In the genomic region with DNA sequence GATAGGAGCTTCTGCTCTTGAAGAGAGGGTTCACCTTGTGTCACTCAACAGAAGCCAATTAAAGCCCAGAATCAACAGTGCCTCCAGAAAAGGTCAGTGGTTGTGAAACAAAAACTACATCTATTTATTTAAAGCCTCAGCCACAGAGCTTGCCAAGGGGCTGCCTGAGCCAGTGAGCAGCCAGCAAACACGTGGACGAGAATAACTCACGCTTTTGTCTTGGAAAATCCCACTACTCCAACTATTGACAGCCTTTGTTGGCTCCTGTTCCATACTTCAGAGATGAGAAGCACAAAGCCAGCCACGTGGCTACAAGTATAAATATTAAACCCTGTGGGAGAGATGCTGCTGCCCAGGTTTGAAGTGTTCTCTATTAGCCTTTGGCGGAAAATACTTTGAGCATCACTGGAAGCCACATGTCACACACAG, we compare ENCODE assay signal across 14 cellular contexts. TPM values are rescaled to one million over a fixed set of nuclear protein-coding genes. Genes with fewer than 3 reads are reported as not detected.
DNase-seq lines count a peak whose midpoint lies in the region; ATAC-seq, FAIRE-seq and TF ChIP-seq lines count a peak whose summit lies in the region.
"Had no signal": no experiment of that assay in that cellular context is flagged by ENCODE, and none has a peak within 500 bp of the region (broad histone marks: within the 10 kb centered on the region; RNA-seq: fewer than 3 reads in every experiment).

No MANE protein-coding gene starts in this region.

- in situ Hi-C loops in IMR-90 (cut with MboI; ENCODE audit: low sequenced_read_pairs), result no loop called here

- no peak overlapping the region for H4K91ac ChIP-seq in IMR-90 (ENCODE audit: insufficient read depth, low read depth, low read length)
- H4K91ac ChIP-seq in H9 (ENCODE audit: insufficient read length, low read depth, low read length), result no peak overlapping the region

- H3K23me2 ChIP-seq in H9 (ENCODE audit: insufficient read length, low read depth, low read length, poor library complexity, severe bottlenecking), result no peaks in the 10 kb centered on the region

- H3K79me1 ChIP-seq in IMR-90 (ENCODE audit: low read depth in 1 of 2, low read length in 2 of 2) (no peaks in the 10 kb centered on the region), H9 (ENCODE audit: insufficient read depth, low read depth, low read length, poor library complexity, severe bottlenecking) (no peaks in the 10 kb centered on the region)

- H3K9me1 ChIP-seq in IMR-90 (ENCODE audit: insufficient read depth, low read length), result no peaks in the 10 kb centered on the region

- H3K27me3 ChIP-seq in IMR-90 (ENCODE audit: control insufficient read depth, insufficient read depth, low read length) (peaks cover 19% of the 10 kb centered on the region), pancreas (no peaks in the 10 kb centered on the region), H9 (ENCODE audit: insufficient read depth, low read length) (no peaks in the 10 kb centered on the region)

- 30% methylated on average over 2 of the region's 5 CpGs; no CpG with 5 or more reads in 1 of the 2 experiments for WGBS in IMR-90 (ENCODE audit: extremely low coverage in 2 of 2, insufficient read length in 1 of 2), 2 experiments
- WGBS in pancreas, 2 donors, result 16 to 19% methylated on average over 5 of the region's 5 CpGs
- WGBS in H9 (ENCODE audit: extremely low coverage, insufficient read length, low lambda C conversion rate), result no CpG with 5 or more reads among the region's 5 CpGs

- no peaks in the 10 kb centered on the region for H3K36me3 Mint-ChIP-seq in H9 (ENCODE audit: insufficient read depth in 1 of 3, low read depth in 3 of 3)
- H3K36me3 Mint-ChIP-seq: CD4-positive, alpha-beta memory T cell had no signal

- no peak overlapping the region for H4K5ac ChIP-seq in IMR-90 (ENCODE audit: low read depth, low read length)
- H4K5ac ChIP-seq in H9 (ENCODE audit: insufficient read length, low read depth, low read length), result no peak overlapping the region

- H3K36me3 ChIP-seq in IMR-90 (ENCODE audit: control insufficient read depth, insufficient read depth, low read length) (no peaks in the 10 kb centered on the region), pancreas (no peaks in the 10 kb centered on the region)

- H3K23ac ChIP-seq in IMR-90 (ENCODE audit: low read depth, low read length) (no peak overlapping the region), H9 (ENCODE audit: insufficient read length, low read depth, low read length) (no peak overlapping the region)

- H3K4ac ChIP-seq in IMR-90 (ENCODE audit: low read depth, low read length) (no peak overlapping the region), H9 (ENCODE audit: low read depth, low read length) (no peak overlapping the region)

- no peak overlapping the region for H3K27ac Mint-ChIP-seq in H9
- H3K27ac Mint-ChIP-seq: CD4-positive, alpha-beta memory T cell had no signal

- no peak for TF ChIP-seq CTCF in IMR-90 (conservative IDR thresholded peaks at IDR 0.05; ENCODE audit: low read depth, low read length)
- TF ChIP-seq CTCF in pancreas (IDR thresholded peaks at IDR 0.05), result no peak
- TF ChIP-seq CTCF in H9 (conservative IDR thresholded peaks at IDR 0.05), result no peak

- BruUV-seq in IMR-90 (replicated peaks; lab: Mats Ljungman, UMichigan), result no TSS peak

- H2AK5ac ChIP-seq in IMR-90 (ENCODE audit: low read depth, low read length) (no peak overlapping the region), H9 (ENCODE audit: insufficient read length, low read length) (no peak overlapping the region)

- H4K20me1 ChIP-seq in IMR-90 (ENCODE audit: insufficient read depth, low read length) (no peaks in the 10 kb centered on the region), H9 (ENCODE audit: control insufficient read depth, insufficient read depth, insufficient read length) (no peaks in the 10 kb centered on the region)

- H3K4me3 ChIP-seq in IMR-90 (ENCODE audit: insufficient read depth, low read depth, low read length) (no peak overlapping the region), pancreas (no peak overlapping the region)

- DNase-seq in IMR-90, result peak; percentile 25
- peak; percentile 91 for DNase-seq in NCI-H446 treated with DMSO at 0.1 percent for 48 hours (lab: John Stamatoyannopoulos, UW)
- peak; percentile 27 for DNase-seq in fibroblast of gingiva (ENCODE audit: low read depth)
- no peak for DNase-seq in pancreas
- DNase-seq in mucosa of gallbladder (ENCODE audit: low spot score), result no peak
- DNase-seq in NK-92 treated with Interleukin-12 subunit alpha and Interleukin-12 subunit beta, amount 100 ng/mL, for 24 hours (lab: John Stamatoyannopoulos, UW), result no peak
- DNase-seq in superior temporal gyrus (ENCODE audit: extremely low spot score), result no peak
- no peak for DNase-seq in H9
- DNase-seq: activated CD4-positive, alpha-beta T cell treated with anti-CD3 and anti-CD28 coated beads, Interleukin-2, amount 50 U/mL, for 1 hour; activated effector memory CD4-positive, alpha-beta T cell treated with anti-CD3 and anti-CD28 coated beads, Interleukin-2, amount 50 U/mL, for 16 hours; CD4-positive, alpha-beta memory T cell; foreskin keratinocyte had no signal

- CTCF ChIA-PET in IMR-90 (lab: Yijun Ruan, JAX), result no interaction called here

- intact Hi-C loops in IMR-90 (cut with micrococcal nuclease) (no loop called here), pancreas (cut with DNase I) (no loop called here)

- ATAC-seq in IMR-90 (ENCODE audit: low read depth), result peak; percentile 54
- peak; percentile 46 to 83 (median 56) for ATAC-seq in pancreas
- ATAC-seq: foreskin keratinocyte had no signal

- H2BK5ac ChIP-seq in IMR-90 (ENCODE audit: low read depth, low read length, poor library complexity, severe bottlenecking) (no peak overlapping the region), H9 (ENCODE audit: insufficient read length, low read length) (no peak overlapping the region)

- no peak for TF ChIP-seq RAD21 in IMR-90 (IDR thresholded peaks at IDR 0.05; ENCODE audit: low read length)

- H2AK9ac ChIP-seq in IMR-90 (replicated peaks; ENCODE audit: low read depth, low read length, poor library complexity), result no peak overlapping the region

- no peak overlapping the region for H2BK20ac ChIP-seq in IMR-90 (ENCODE audit: low read depth, low read length)
- H2BK20ac ChIP-seq in H9 (ENCODE audit: low read depth, low read length, poor library complexity, severe bottlenecking), result no peak overlapping the region

- peaks cover 0 to 3% of the 10 kb centered on the region in 2 experiments; a peak in 1 of 4 replicates for H3K4me1 Mint-ChIP-seq in H9
- H3K4me1 Mint-ChIP-seq: CD4-positive, alpha-beta memory T cell had no signal

- no peak overlapping the region for H3K18ac ChIP-seq in IMR-90 (ENCODE audit: low read depth, low read length)
- H3K18ac ChIP-seq in H9 (ENCODE audit: insufficient read length, low read depth, low read length), result no peak overlapping the region

- H3K56ac ChIP-seq in IMR-90 (ENCODE audit: extremely low read depth, insufficient read depth, low read length), result no peak overlapping the region
- no peak overlapping the region for H3K56ac ChIP-seq in H9 (ENCODE audit: insufficient read length, low read depth, low read length)

- no peak for TF ChIP-seq POLR2A in IMR-90 (IDR thresholded peaks at IDR 0.05; ENCODE audit: low read depth, low read length)

- H3K4me2 ChIP-seq in IMR-90 (ENCODE audit: low read depth, low read length) (no peak overlapping the region), H9 (ENCODE audit: insufficient read depth, insufficient read length, low read length) (no peak overlapping the region)

- POLR2A ChIA-PET in IMR-90 (lab: Charles Lee; ENCODE audit: unreplicated experiment), result no interaction called here

- no peak overlapping the region for H3T11ph ChIP-seq in H9 (ENCODE audit: low read length)

- no peak overlapping the region for H4K8ac ChIP-seq in IMR-90 (ENCODE audit: low read depth in 2 of 2, low read length in 2 of 2)
- H4K8ac ChIP-seq in H9 (replicated peaks; ENCODE audit: insufficient read length, low read depth, low read length), result no peak overlapping the region

- H2AFZ ChIP-seq in IMR-90 (replicated peaks; ENCODE audit: low read length, poor library complexity) (no peak overlapping the region), H9 (ENCODE audit: low read length) (no peak overlapping the region)

- H3K9me3 Mint-ChIP-seq in H9, result no peaks in the 10 kb centered on the region

- H3K9me3 ChIP-seq in IMR-90 (ENCODE audit: control insufficient read depth, insufficient read depth, low read length), result no peaks in the 10 kb centered on the region
- H3K9me3 ChIP-seq in pancreas, result no peaks in the 10 kb centered on the region
- H3K9me3 ChIP-seq in H9 (ENCODE audit: control insufficient read depth, low read depth, low read length), result no peaks in the 10 kb centered on the region

- H3K4me3 Mint-ChIP-seq in H9, result no peak overlapping the region
- H3K4me3 Mint-ChIP-seq: CD4-positive, alpha-beta memory T cell had no signal

- H3K9ac ChIP-seq in IMR-90 (ENCODE audit: low read depth, low read length), result no peak overlapping the region
- no peak overlapping the region for H3K9ac ChIP-seq in H9 (ENCODE audit: extremely low read depth, insufficient read length, low read length)

- H3K4me1 ChIP-seq in IMR-90 (ENCODE audit: control insufficient read depth, insufficient read depth, low read length) (no peaks in the 10 kb centered on the region), pancreas (no peaks in the 10 kb centered on the region), H9 (ENCODE audit: insufficient read depth, low read length) (no peaks in the 10 kb centered on the region)
- H3K4me1 ChIP-seq: foreskin keratinocyte had no signal

- H3K14ac ChIP-seq in IMR-90 (replicated peaks; ENCODE audit: low read depth, low read length), result no peak overlapping the region
- no peak overlapping the region for H3K14ac ChIP-seq in H9 (ENCODE audit: insufficient read depth, low read length)

- dilution Hi-C loops in IMR-90 (cut with HindIII; ENCODE audit: low sequenced_read_pairs, unreplicated experiment), result no loop called here

- H2BK120ac ChIP-seq in IMR-90 (ENCODE audit: low read depth, low read length), result no peak overlapping the region
- no peak overlapping the region for H2BK120ac ChIP-seq in H9 (ENCODE audit: low read depth, low read length, poor library complexity, severe bottlenecking)

- peaks cover 7% of the 10 kb centered on the region for H3K27me3 Mint-ChIP-seq in H9 (ENCODE audit: low read depth)

- H2BK12ac ChIP-seq in H9 (ENCODE audit: insufficient read length, low read depth, low read length), result no peak overlapping the region

- H3K27ac ChIP-seq in IMR-90 (ENCODE audit: insufficient read depth, low read length) (no peak overlapping the region), pancreas (no peak overlapping the region), H9 (ENCODE audit: insufficient read length, low read depth, low read length) (no peak overlapping the region)
- H3K27ac ChIP-seq: foreskin keratinocyte had no signal

- H2BK15ac ChIP-seq in IMR-90 (ENCODE audit: low read depth, low read length) (no peak overlapping the region), H9 (ENCODE audit: low read depth, low read length) (no peak overlapping the region)

- no peak for FAIRE-seq in pancreas (lab: Jason Lieb, UNC)
- FAIRE-seq: colon, H1 had no signal

- no peaks in the 10 kb centered on the region for H3K79me2 ChIP-seq in H9 (ENCODE audit: insufficient read depth, low read length)

RNA-seq across cellular contexts. Expression of gene GPR156, which starts 10.3 kb away (rescaled TPM):
- total RNA-seq in IMR-90 (2012; rRNA removed), result 0.18 and 0.28 TPM in 2 replicates
- 0.09 and 0.22 TPM in 2 replicates for polyA plus RNA-seq in IMR-90 (2012; rRNA removed)
- 0.05 TPM in 2 replicates for polyA plus RNA-seq in IMR-90 (2012; cell fraction: cytosol; rRNA removed)
- 0.13 and 0.76 TPM in 2 replicates for polyA plus RNA-seq in IMR-90 (2012; cell fraction: nucleus; rRNA removed; ENCODE audit: low replicate concordance)
- under 1 TPM in 2 of 6 donors, not detected in 4; 0.09 to 0.16 TPM for total RNA-seq in pancreas
- polyA plus RNA-seq in pancreas, result under 1 TPM; 0.05 to 0.08 TPM
- 0.20 TPM for total RNA-seq in mucosa of gallbladder
- total RNA-seq in H9 (2021), result 1.4 and 1.8 TPM in 2 replicates
- total RNA-seq: CD4-positive, alpha-beta memory T cell had no signal
- polyA plus RNA-seq: CD4-positive, alpha-beta memory T cell had no signal

Comparison
In these comparisons a context has a peak if more than half of its experiments do, and no peak if none do; other contexts are left out.
1. DNase-seq: peak in IMR-90 (single experiment), NCI-H446 treated with DMSO at 0.1 percent for 48 hours (single experiment) and fibroblast of gingiva (single experiment); none in pancreas (0 of 6), mucosa of gallbladder (single experiment), NK-92 treated with Interleukin-12 subunit alpha and Interleukin-12 subunit beta, amount 100 ng/mL, for 24 hours (single experiment), superior temporal gyrus (single experiment) and H9 (single experiment).